In genomic region chr10:86954681-86955500, GRCh38 we compare ENCODE assay signal across 10 cellular contexts. TPM values are rescaled to one million over a fixed set of nuclear protein-coding genes. Genes with fewer than 3 reads are reported as not detected.
A peak's percentile ranks its signal among the peaks of the same experiment; 100 is the strongest.
DNase-seq lines count a peak whose midpoint lies in the region; ATAC-seq and TF ChIP-seq lines count a peak whose summit lies in the region.
"Had no signal": no experiment of that assay in that cellular context is flagged by ENCODE, and none has a peak within 500 bp of the region (broad histone marks: within the 10 kb centered on the region; RNA-seq: fewer than 3 reads in every experiment).

No MANE protein-coding gene starts in this region.

- no peaks in the 10 kb centered on the region for H3K4me1 ChIP-seq in HEK293 (ENCODE audit: control insufficient read depth, insufficient read depth, low read length)
- peaks cover 25 to 56% (median 38%) of the 10 kb centered on the region in 3 donors for H3K4me1 ChIP-seq in skeletal muscle tissue (ENCODE audit: control insufficient read depth in 3 of 3, insufficient read depth in 3 of 3, low read length in 3 of 3)
- peaks cover 42% of the 10 kb centered on the region for H3K4me1 ChIP-seq in PC-9 (replicated peaks; ENCODE audit: insufficient read depth)

- TF ChIP-seq CTCF in HEK293 (tag by site-specific recombination; IDR thresholded peaks at IDR 0.05), result no peak
- no peak for TF ChIP-seq CTCF in PC-9 (conservative IDR thresholded peaks at IDR 0.05)

- H2AFZ ChIP-seq in PC-9, result no peak overlapping the region

- intact Hi-C loops in PC-9 (cut with micrococcal nuclease; ENCODE audit: unreplicated experiment), result loop anchor here (5.0 kb wide), 1 partner anchor 553 kb away; no protein-coding TSS in a partner anchor

- no peaks in the 10 kb centered on the region for H3K9me2 ChIP-seq in PC-9 (ENCODE audit: insufficient read depth)

- H3K27me3 ChIP-seq in skeletal muscle tissue (ENCODE audit: control insufficient read depth in 3 of 3, insufficient read depth in 3 of 3, low read length in 3 of 3), result peaks cover 0 to 6% (median 6%) of the 10 kb centered on the region in 3 donors
- no peaks in the 10 kb centered on the region for H3K27me3 ChIP-seq in PC-9 (ENCODE audit: insufficient read depth, low read depth)

- no peak for ATAC-seq in HG02884 (IDR thresholded peaks at IDR 0.05; ENCODE audit: unreplicated experiment)

- H4K20me1 ChIP-seq in PC-9 (ENCODE audit: insufficient read depth), result no peaks in the 10 kb centered on the region

- H3K9ac ChIP-seq in skeletal muscle tissue (ENCODE audit: low read depth in 1 of 3, low read length in 3 of 3), result peak overlapping the region; percentile 50 to 66 (median 59)

- no peak overlapping the region for H3K4me3 ChIP-seq in HEK293 (ENCODE audit: low read depth, low read length)
- H3K4me3 ChIP-seq in skeletal muscle tissue (ENCODE audit: low read length in 3 of 3), result peak overlapping the region; percentile 51 to 58 (median 54)
- H3K4me3 ChIP-seq in PC-9, result no peak overlapping the region

- peak overlapping the region; percentile 1; the same call in 1 of the 2 replicates for H3K27ac ChIP-seq in HEK293 (ENCODE audit: extremely low read depth, low read depth, low read length)
- peak overlapping the region; percentile 77 for H3K27ac ChIP-seq in caudate nucleus (ENCODE audit: low read depth, low read length)
- H3K27ac ChIP-seq in skeletal muscle tissue (ENCODE audit: low read depth, low read length), result peak overlapping the region; percentile 76
- H3K27ac ChIP-seq in PC-9, result no peak overlapping the region
- H3K27ac ChIP-seq: C4-2B had no signal

- H3K4me2 ChIP-seq in PC-9, result no peak overlapping the region

- no TSS peak for BruUV-seq in PC-9 (replicated peaks; lab: Mats Ljungman, UMichigan)

- H3F3A ChIP-seq in PC-9 (ENCODE audit: insufficient read depth, low read depth), result no peaks in the 10 kb centered on the region

- CTCF ChIA-PET in HEK293 (lab: Yijun Ruan, JAX), result interaction anchor here (0.6 to 1.2 kb wide), 2 partner anchors 16 to 75 kb away, joined by 3 read pairs; no protein-coding TSS in a partner anchor
- CTCF ChIA-PET in PC-9 (lab: Charles Lee), result no interaction called here

- POLR2A ChIA-PET in HEK293 (lab: Yijun Ruan, JAX), result no interaction called here
- POLR2A ChIA-PET in PC-9 (lab: Charles Lee; ENCODE audit: unreplicated experiment), result no interaction called here

- DNase-seq in caudate nucleus (lab: John Stamatoyannopoulos, UW) (no peak), left kidney (ENCODE audit: low read depth, low spot score) (peak; percentile 46), PC-9 (no peak), NCI-H187 treated with DMSO at 0.1 percent for 48 hours (lab: John Stamatoyannopoulos, UW) (no peak), pons (ENCODE audit: low spot score) (no peak)
- DNase-seq: NCI-H510A had no signal

- no peaks in the 10 kb centered on the region for H3K36me3 ChIP-seq in HEK293 (ENCODE audit: control insufficient read depth in 2 of 2, insufficient read depth in 1 of 2, low read length in 2 of 2)
- no peaks in the 10 kb centered on the region for H3K36me3 ChIP-seq in skeletal muscle tissue (ENCODE audit: control insufficient read depth in 3 of 3, insufficient read depth in 3 of 3, low read length in 3 of 3)
- H3K36me3 ChIP-seq in PC-9 (ENCODE audit: low read depth), result no peaks in the 10 kb centered on the region

- no peaks in the 10 kb centered on the region for H3K9me3 ChIP-seq in HEK293 (ENCODE audit: control insufficient read depth, insufficient read depth, low read depth, low read length)
- H3K9me3 ChIP-seq in skeletal muscle tissue (ENCODE audit: control insufficient read depth in 3 of 3, low read length in 3 of 3), result no peaks in the 10 kb centered on the region
- H3K9me3 ChIP-seq in PC-9 (ENCODE audit: insufficient read depth, low read depth), result no peaks in the 10 kb centered on the region

- no peaks in the 10 kb centered on the region for H3K79me2 ChIP-seq in PC-9 (ENCODE audit: low read depth)

TF ChIP-seq in HEK293, 187 proteins besides CTCF, POLR2A, EP300 and RAD21 (continues in another document):
- TF ChIP-seq ZNF785 (tag by site-specific recombination; IDR thresholded peaks at IDR 0.05), result no peak
- TF ChIP-seq PBX3 (CRISPR knock-in tag; IDR thresholded peaks at IDR 0.05), result no peak
- no peak for TF ChIP-seq ZNF366 (tag by site-specific recombination; conservative IDR thresholded peaks at IDR 0.05)
- no peak for TF ChIP-seq ZNF518A (tag by site-specific recombination; conservative IDR thresholded peaks at IDR 0.05; ENCODE audit: low read depth)
- no peak for TF ChIP-seq YY1 (tag by site-specific recombination; IDR thresholded peaks at IDR 0.05)
- no peak for TF ChIP-seq ZNF658 (tag by site-specific recombination; IDR thresholded peaks at IDR 0.05)
- TF ChIP-seq ZNF555 (tag by site-specific recombination; conservative IDR thresholded peaks at IDR 0.05), result no peak
- TF ChIP-seq ZBTB11 (tag by site-specific recombination; conservative IDR thresholded peaks at IDR 0.05; ENCODE audit: low read depth), result no peak
- TF ChIP-seq ZNF214 (tag by site-specific recombination; IDR thresholded peaks at IDR 0.05; ENCODE audit: borderline replicate concordance), result no peak
- no peak for TF ChIP-seq ZNF843 (tag by site-specific recombination; IDR thresholded peaks at IDR 0.05)
- no peak for TF ChIP-seq SCRT2 (tag by site-specific recombination; IDR thresholded peaks at IDR 0.05)
- TF ChIP-seq ZFP3 (tag by site-specific recombination; IDR thresholded peaks at IDR 0.05; ENCODE audit: low read depth), result no peak

RNA-seq across cellular contexts. Expression of gene MMRN2, which starts 2.5 kb away (rescaled TPM):
- total RNA-seq in skeletal muscle tissue (25.6 TPM), PC-9 (2021) (12.1 and 13.4 TPM in 2 replicates)

RNA-seq across cellular contexts. Expression of gene SNCG, which starts 3.5 kb away (rescaled TPM):
- 4.2 TPM for total RNA-seq in skeletal muscle tissue
- total RNA-seq in PC-9 (2021), result 99.4 and 144 TPM in 2 replicates

RNA-seq across cellular contexts. Expression of gene ADIRF, which starts 13.4 kb away (rescaled TPM):
- total RNA-seq in skeletal muscle tissue (11.5 TPM), PC-9 (2021) (51.0 and 72.8 TPM in 2 replicates)

Comparison
In these comparisons a context has a peak if more than half of its experiments do, and no peak if none do; other contexts are left out.
1. H3K4me3 ChIP-seq: peak in skeletal muscle tissue (3 of 3); none in HEK293 (single experiment) and PC-9 (single experiment).
2. RNA of gene SNCG, which starts 3.5 kb away (total RNA-seq): 99.4 to 144 TPM in PC-9; 4.2 TPM in skeletal muscle tissue (single experiment); every median in the first group is over 10 times any median in the second.